12 cellular contexts compared by ENCODE assay signal in genomic region chr2:181785677-181786344, GRCh38.
DNase-seq lines count a peak whose midpoint lies in the region; ATAC-seq, FAIRE-seq and TF ChIP-seq lines count a peak whose summit lies in the region.
"Had no signal": no experiment of that assay in that cellular context is flagged by ENCODE, and none has a peak within 500 bp of the region (broad histone marks: within the 10 kb centered on the region; RNA-seq: fewer than 3 reads in every experiment).

No MANE protein-coding gene starts in this region.

- peaks cover 7% of the 10 kb centered on the region for H3F3A ChIP-seq in smooth muscle cell (ENCODE audit: low read depth)

- peak; percentile 71 for FAIRE-seq in H54 (lab: Jason Lieb, UNC)
- FAIRE-seq: TTC549 had no signal

- H3K4me1 ChIP-seq in SJSA1 (replicated peaks) = peaks cover 68% of the 10 kb centered on the region
- H3K4me1 ChIP-seq in smooth muscle cell (ENCODE audit: low read depth) = peaks cover 5% of the 10 kb centered on the region
- no peaks in the 10 kb centered on the region for H3K4me1 ChIP-seq in HAP-1

- in situ Hi-C loops in HAP-1 (cut with MboI; ENCODE audit: low sequenced_read_pairs) = no loop called here

- H4K20me1 ChIP-seq in smooth muscle cell (ENCODE audit: low read depth) = no peaks in the 10 kb centered on the region

- H3K27me3 ChIP-seq in SJSA1 (replicated peaks) (no peaks in the 10 kb centered on the region), smooth muscle cell (ENCODE audit: low read depth) (no peaks in the 10 kb centered on the region), HAP-1 (ENCODE audit: low read depth) (no peaks in the 10 kb centered on the region)

- no peak for DNase-seq in H54 (ENCODE audit: insufficient read length, low spot score)
- peak in 1 of 2 experiments; percentile 75 for DNase-seq in SJSA1 (ENCODE audit: low read depth in 1 of 2, low spot score in 2 of 2)
- peak; percentile 60 for DNase-seq in fibroblast of the aortic adventitia (ENCODE audit: low read depth)
- DNase-seq in smooth muscle cell (lab: John Stamatoyannopoulos, UW; ENCODE audit: unreplicated experiment) = no peak
- no peak for DNase-seq in HAP-1 (ENCODE audit: low spot score in 2 of 2)
- no peak for DNase-seq in stimulated activated CD4-positive, alpha-beta T cell treated with anti-CD3 and anti-CD28 coated beads, Interleukin-4, amount 100 ng/mL, for 1 hour
- DNase-seq: activated CD8-positive, alpha-beta memory T cell treated with anti-CD3 and anti-CD28 coated beads, Interleukin-2, amount 10 ng/mL, durations not matched to agents 7 days and 5 days; activated naive CD8-positive, alpha-beta T cell treated with anti-CD3 and anti-CD28 coated beads for 36 hours; stimulated activated naive CD8-positive, alpha-beta T cell treated with anti-CD3 and anti-CD28 coated beads, Interleukin-15, amount 100 ng/mL, for 72 hours had no signal

- H3K27ac ChIP-seq in SJSA1 (peak overlapping the region; percentile 96), smooth muscle cell (ENCODE audit: low read depth) (peak overlapping the region; percentile 74)

- H3K79me2 ChIP-seq in smooth muscle cell (ENCODE audit: low read depth) = no peaks in the 10 kb centered on the region

- WGBS in smooth muscle cell (ENCODE audit: low lambda C conversion rate) = 27% methylated on average over 2 of the region's 2 CpGs

- no peak overlapping the region for H3K9ac ChIP-seq in smooth muscle cell (ENCODE audit: low read depth)

- no peak overlapping the region for H2AFZ ChIP-seq in smooth muscle cell (ENCODE audit: low read depth)

- H3K4me3 ChIP-seq in SJSA1 (no peak overlapping the region), fibroblast of the aortic adventitia (ENCODE audit: low read depth, low read length) (no peak overlapping the region), smooth muscle cell (no peak overlapping the region), HAP-1 (no peak overlapping the region)

- H3K4me2 ChIP-seq in smooth muscle cell = peak overlapping the region; percentile 72

- ATAC-seq in GM19467 (IDR thresholded peaks at IDR 0.05; ENCODE audit: unreplicated experiment) (no peak), HG03108 (IDR thresholded peaks at IDR 0.05; ENCODE audit: unreplicated experiment) (no peak)
- ATAC-seq: activated CD8-positive, alpha-beta memory T cell treated with anti-CD3 and anti-CD28 coated beads, Interleukin-2, amount 10 ng/mL, durations not matched to agents 7 days and 5 days; stimulated activated naive CD8-positive, alpha-beta T cell treated with anti-CD3 and anti-CD28 coated beads, Interleukin-15, amount 100 ng/mL, for 72 hours had no signal

- H3K9me3 ChIP-seq in SJSA1 (replicated peaks) (no peaks in the 10 kb centered on the region), smooth muscle cell (replicated peaks; ENCODE audit: low read depth) (no peaks in the 10 kb centered on the region), HAP-1 (no peaks in the 10 kb centered on the region)

- H3K36me3 ChIP-seq in SJSA1 = no peaks in the 10 kb centered on the region
- no peaks in the 10 kb centered on the region for H3K36me3 ChIP-seq in smooth muscle cell (ENCODE audit: low read depth)
- H3K36me3 ChIP-seq in HAP-1 (replicated peaks) = no peaks in the 10 kb centered on the region

- TF ChIP-seq POLR2A in H54 (IDR thresholded peaks at IDR 0.05; ENCODE audit: low read depth, low read length) = no peak

- TF ChIP-seq CTCF in fibroblast of the aortic adventitia (IDR thresholded peaks at IDR 0.05; ENCODE audit: insufficient read depth, low read length) = no peak
- TF ChIP-seq CTCF in smooth muscle cell (IDR thresholded peaks at IDR 0.05; ENCODE audit: borderline replicate concordance, insufficient read depth, poor library complexity, severe bottlenecking) = no peak
